In the genomic region with DNA sequence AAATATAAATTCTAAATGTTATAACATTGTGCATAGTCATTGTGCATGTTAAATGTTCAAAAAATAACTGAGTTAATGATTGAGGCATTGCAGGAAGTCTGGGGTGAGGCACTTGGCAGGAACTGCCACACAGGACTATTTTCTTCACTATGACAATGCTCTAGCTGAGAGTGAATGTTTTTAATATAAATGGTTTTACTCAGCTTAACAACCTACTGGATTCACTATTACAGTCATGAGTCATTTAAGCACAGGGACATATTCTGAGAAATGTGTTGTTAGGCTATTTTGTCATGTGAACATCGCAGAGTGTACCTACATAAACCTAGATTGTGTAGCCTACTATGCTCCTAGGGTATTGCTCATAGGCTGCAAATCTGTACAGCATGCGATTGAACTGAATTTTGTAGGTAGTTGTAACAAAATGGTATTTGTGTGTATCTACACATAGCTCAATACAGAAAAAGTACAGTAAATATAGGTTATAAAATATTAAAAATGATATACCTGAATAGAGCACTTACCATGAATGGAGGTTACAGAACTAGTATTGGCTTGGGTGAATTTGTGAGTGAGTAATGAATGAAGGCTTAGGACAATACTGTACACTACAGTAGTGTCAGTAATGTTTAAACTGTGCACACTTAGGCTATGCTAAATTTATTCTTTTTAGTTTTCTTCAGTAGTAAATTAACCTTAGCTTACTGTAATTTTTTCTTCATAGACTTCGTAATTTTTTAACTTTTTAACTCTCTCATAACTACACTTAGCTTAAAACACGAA, we compare ENCODE assay signal across 11 cellular contexts.
DNase-seq lines count a peak whose midpoint lies in the region; ATAC-seq and TF ChIP-seq lines count a peak whose summit lies in the region.
"Had no signal": no experiment of that assay in that cellular context is flagged by ENCODE, and none has a peak within 500 bp of the region (broad histone marks: within the 10 kb centered on the region; RNA-seq: fewer than 3 reads in every experiment).

No MANE protein-coding gene starts in this region.

- CTCF ChIA-PET in activated CD4-positive, alpha-beta memory T cell treated with anti-CD3 and anti-CD28 coated beads for 36 hours (lab: Charles Lee), result interaction anchor here (0.6 to 1.1 kb wide), 2 partner anchors 45 to 56 kb away, joined by 3 to 7 read pairs; no protein-coding TSS in a partner anchor

- ATAC-seq in GM21786 (IDR thresholded peaks at IDR 0.05; ENCODE audit: unreplicated experiment), result no peak

- H3K27ac Mint-ChIP-seq in activated CD4-positive, alpha-beta memory T cell treated with anti-CD3 and anti-CD28 coated beads for 36 hours, result peak overlapping the region; percentile 33
- no peak overlapping the region for H3K27ac Mint-ChIP-seq in endodermal cell

- H3K27ac ChIP-seq in ovary, result no peak overlapping the region
- no peak overlapping the region for H3K27ac ChIP-seq in endodermal cell (ENCODE audit: low read depth, low read length)

- WGBS in ovary, 3 donors, result 82 to 86% (median 85%) methylated on average over 4 of the region's 4 CpGs
- 80 to 90% methylated on average over 1 to 3 of the region's 4 CpGs for WGBS in endodermal cell (ENCODE audit: insufficient coverage in 1 of 2, insufficient read length in 1 of 2), 2 experiments
- 70 to 75% methylated on average over 4 of the region's 4 CpGs for WGBS in lower leg skin, 2 donors

- no peaks in the 10 kb centered on the region for H3K27me3 Mint-ChIP-seq in activated CD4-positive, alpha-beta memory T cell treated with anti-CD3 and anti-CD28 coated beads for 36 hours
- H3K27me3 Mint-ChIP-seq in endodermal cell (ENCODE audit: insufficient read depth), result no peaks in the 10 kb centered on the region
- H3K27me3 Mint-ChIP-seq: IgD-negative memory B cell had no signal

- H3K9me3 ChIP-seq in ovary (peaks cover 0 to 3% of the 10 kb centered on the region in 2 donors), endodermal cell (ENCODE audit: control insufficient read depth, low read length) (no peaks in the 10 kb centered on the region)

- no peak overlapping the region for H3K9ac ChIP-seq in endodermal cell (ENCODE audit: extremely low read depth, low read length, poor library complexity, severe bottlenecking)

- H3K4me3 Mint-ChIP-seq in activated CD4-positive, alpha-beta memory T cell treated with anti-CD3 and anti-CD28 coated beads for 36 hours, result no peak overlapping the region
- no peak overlapping the region for H3K4me3 Mint-ChIP-seq in endodermal cell
- H3K4me3 Mint-ChIP-seq: IgD-negative memory B cell had no signal

- peaks cover 50% of the 10 kb centered on the region for H3K4me1 Mint-ChIP-seq in activated CD4-positive, alpha-beta memory T cell treated with anti-CD3 and anti-CD28 coated beads for 36 hours (ENCODE audit: low read depth)
- no peaks in the 10 kb centered on the region for H3K4me1 Mint-ChIP-seq in endodermal cell
- H3K4me1 Mint-ChIP-seq: IgD-negative memory B cell had no signal

- H3K4me3 ChIP-seq in kidney epithelial cell (ENCODE audit: low read depth, low read length) (no peak overlapping the region), ovary (no peak overlapping the region), endodermal cell (ENCODE audit: low read length) (no peak overlapping the region), lower leg skin (ENCODE audit: low read depth, poor library complexity, severe bottlenecking) (no peak overlapping the region)

- H3K4me1 ChIP-seq in ovary (ENCODE audit: insufficient read depth), result no peaks in the 10 kb centered on the region
- no peaks in the 10 kb centered on the region for H3K4me1 ChIP-seq in endodermal cell (ENCODE audit: control insufficient read depth, insufficient read depth, low read length)

- POLR2A ChIA-PET in activated CD4-positive, alpha-beta memory T cell treated with anti-CD3 and anti-CD28 coated beads for 36 hours (lab: Charles Lee), result interaction anchor here (1.0 to 3.8 kb wide), 10 partner anchors 51 to 164 kb away, joined by 3 to 24 read pairs (median 5); no protein-coding TSS in a partner anchor

- TF ChIP-seq EP300 in ovary (IDR thresholded peaks at IDR 0.05), result no peak

- no peaks in the 10 kb centered on the region for H3K27me3 ChIP-seq in kidney epithelial cell (ENCODE audit: control insufficient read depth, insufficient read depth, low read length)
- no peaks in the 10 kb centered on the region for H3K27me3 ChIP-seq in ovary
- H3K27me3 ChIP-seq in endodermal cell (ENCODE audit: control insufficient read depth, insufficient read depth, low read length, poor library complexity, severe bottlenecking), result no peaks in the 10 kb centered on the region

- intact Hi-C loops in activated CD4-positive, alpha-beta memory T cell treated with anti-CD3 and anti-CD28 coated beads for 36 hours (cut with micrococcal nuclease), result loop anchor here (1.0 to 5.0 kb wide), 10 partner anchors 21 to 354 kb away; no protein-coding TSS in a partner anchor
- intact Hi-C loops in ovary (cut with DNase I), result no loop called here
- intact Hi-C loops in lower leg skin (cut with DNase I; ENCODE audit: low total_unique reads), result no loop called here

- H3K36me3 Mint-ChIP-seq in activated CD4-positive, alpha-beta memory T cell treated with anti-CD3 and anti-CD28 coated beads for 36 hours, result peaks cover 4% of the 10 kb centered on the region
- H3K36me3 Mint-ChIP-seq in endodermal cell (ENCODE audit: low read depth), result no peaks in the 10 kb centered on the region

- peak; percentile 75 for DNase-seq in ELR (ENCODE audit: low read depth)
- peak; percentile 21 for DNase-seq in H4 (ENCODE audit: low spot score)
- DNase-seq in activated CD4-positive, alpha-beta memory T cell treated with anti-CD3 and anti-CD28 coated beads for 36 hours, result peak; percentile 56
- DNase-seq in kidney epithelial cell (ENCODE audit: low read depth), result peak; percentile 38
- no peak for DNase-seq in ovary
- no peak for DNase-seq in endodermal cell
- DNase-seq in lower leg skin (ENCODE audit: low spot score in 2 of 2), result no peak
- DNase-seq: central memory CD4-positive, alpha-beta T cell; SW 1271 had no signal

- H3K36me3 ChIP-seq in kidney epithelial cell (ENCODE audit: control insufficient read depth, insufficient read depth, low read length) (no peaks in the 10 kb centered on the region), ovary (no peaks in the 10 kb centered on the region), endodermal cell (ENCODE audit: control insufficient read depth, insufficient read depth, low read length) (no peaks in the 10 kb centered on the region)

- TF ChIP-seq POLR2A in ovary (IDR thresholded peaks at IDR 0.05) (no peak), lower leg skin (IDR thresholded peaks at IDR 0.05) (no peak)

- no peak for TF ChIP-seq CTCF in kidney epithelial cell (IDR thresholded peaks at IDR 0.05; ENCODE audit: insufficient read depth, low read length, poor library complexity, severe bottlenecking)
- TF ChIP-seq CTCF in ovary (IDR thresholded peaks at IDR 0.05), result no peak
- TF ChIP-seq CTCF in endodermal cell (conservative IDR thresholded peaks at IDR 0.05), result no peak
- no peak for TF ChIP-seq CTCF in lower leg skin (IDR thresholded peaks at IDR 0.05)

- peaks cover 5% of the 10 kb centered on the region for H3K9me3 Mint-ChIP-seq in activated CD4-positive, alpha-beta memory T cell treated with anti-CD3 and anti-CD28 coated beads for 36 hours
- H3K9me3 Mint-ChIP-seq in endodermal cell, result no peaks in the 10 kb centered on the region

Comparison
In these comparisons a context has a peak if more than half of its experiments do, and no peak if none do; other contexts are left out.
1. DNase-seq: peak in ELR (single experiment), H4 (single experiment), activated CD4-positive, alpha-beta memory T cell treated with anti-CD3 and anti-CD28 coated beads for 36 hours (single experiment) and kidney epithelial cell (single experiment); none in ovary (0 of 5), endodermal cell (single experiment) and lower leg skin (0 of 2).